In genomic region chr14:74240794-74241610, GRCh38 we compare ENCODE assay signal across 11 cellular contexts. TPM values are rescaled to one million over a fixed set of nuclear protein-coding genes. Genes with fewer than 3 reads are reported as not detected.
DNase-seq lines count a peak whose midpoint lies in the region; ATAC-seq and TF ChIP-seq lines count a peak whose summit lies in the region.
"Had no signal": no experiment of that assay in that cellular context is flagged by ENCODE, and none has a peak within 500 bp of the region (broad histone marks: within the 10 kb centered on the region; RNA-seq: fewer than 3 reads in every experiment).

No MANE protein-coding gene starts in this region.

- DNase-seq in activated naive CD4-positive, alpha-beta T cell treated with anti-CD3 and anti-CD28 coated beads, Interleukin-2, amount 10 ng/mL, durations not matched to agents 7 days and 5 days: no peak
- DNase-seq in activated naive CD4-positive, alpha-beta T cell (lab: John Stamatoyannopoulos, UW): no peak
- DNase-seq in mammary epithelial cell: no peak
- DNase-seq in memory B cell (ENCODE audit: low spot score in 2 of 2): peak in 1 of 2 donors; percentile 44
- DNase-seq in upper lobe of right lung: no peak
- no peak for DNase-seq in SW480 (ENCODE audit: low spot score)
- no peak for DNase-seq in NCI-H774 (lab: John Stamatoyannopoulos, UW)
- DNase-seq: GOT3, NCI-H2171 had no signal

- 10% methylated on average over 41 of the region's 77 CpGs for WGBS in mammary epithelial cell (ENCODE audit: low coverage, missing lambda C conversion rate)

- H3K27me3 ChIP-seq in mammary epithelial cell (ENCODE audit: insufficient read depth, low read length) (peaks cover 63% of the 10 kb centered on the region), upper lobe of right lung (peaks cover 83% of the 10 kb centered on the region)

- H3K4me3 ChIP-seq in mammary epithelial cell (replicated peaks in 1 of 3; ENCODE audit: insufficient read depth in 1 of 3, low read depth in 2 of 3, low read length in 3 of 3): peak overlapping the region in 1 of 3 experiments; percentile 15
- peak overlapping the region; percentile 29 for H3K4me3 ChIP-seq in upper lobe of right lung

- dilution Hi-C loops in mammary epithelial cell (cut with HindIII; ENCODE audit: low sequenced_read_pairs): no loop called here

- peak; percentile 37 for ATAC-seq in memory B cell (ENCODE audit: low read depth)
- ATAC-seq in upper lobe of right lung: peak; percentile 12
- ATAC-seq in HG03521 (IDR thresholded peaks at IDR 0.05; ENCODE audit: unreplicated experiment): no peak

- H3K9me3 Mint-ChIP-seq in activated naive CD4-positive, alpha-beta T cell treated with anti-CD3 and anti-CD28 coated beads, Interleukin-2, amount 10 ng/mL, durations not matched to agents 7 days and 5 days: no peaks in the 10 kb centered on the region
- no peaks in the 10 kb centered on the region for H3K9me3 Mint-ChIP-seq in memory B cell

- H3K79me2 ChIP-seq in mammary epithelial cell (ENCODE audit: insufficient read depth, low read length): no peaks in the 10 kb centered on the region

- peak overlapping the region; percentile 23 for H3K4me3 Mint-ChIP-seq in activated naive CD4-positive, alpha-beta T cell treated with anti-CD3 and anti-CD28 coated beads, Interleukin-2, amount 10 ng/mL, durations not matched to agents 7 days and 5 days
- peak overlapping the region; percentile 60 for H3K4me3 Mint-ChIP-seq in memory B cell

- H3K27ac Mint-ChIP-seq in activated naive CD4-positive, alpha-beta T cell treated with anti-CD3 and anti-CD28 coated beads, Interleukin-2, amount 10 ng/mL, durations not matched to agents 7 days and 5 days: no peak overlapping the region
- H3K27ac Mint-ChIP-seq in memory B cell: no peak overlapping the region

- H3K9me3 ChIP-seq in mammary epithelial cell (replicated peaks; ENCODE audit: insufficient read depth, low read length) (no peaks in the 10 kb centered on the region), upper lobe of right lung (no peaks in the 10 kb centered on the region)

- TF ChIP-seq CTCF in mammary epithelial cell (conservative IDR thresholded peaks at IDR 0.05 in 1 of 2, IDR thresholded peaks at IDR 0.05 in 1 of 2; ENCODE audit: extremely low read depth in 1 of 2, insufficient read depth in 1 of 2, low read depth in 1 of 2, low read length in 2 of 2) (no peak), upper lobe of right lung (IDR thresholded peaks at IDR 0.05) (no peak)

- no peaks in the 10 kb centered on the region for H4K20me1 ChIP-seq in mammary epithelial cell (ENCODE audit: insufficient read depth, low read length)

- peak overlapping the region; percentile 30 for H2AFZ ChIP-seq in mammary epithelial cell (ENCODE audit: low read depth, low read length)

- H3K4me1 ChIP-seq in mammary epithelial cell (ENCODE audit: insufficient read depth, low read length) (peaks cover 5% of the 10 kb centered on the region), upper lobe of right lung (peaks cover 23% of the 10 kb centered on the region)

- intact Hi-C loops in mammary epithelial cell (cut with micrococcal nuclease) (no loop called here), upper lobe of right lung (cut with DNase I) (no loop called here)

- peaks cover 100% of the 10 kb centered on the region for H3K27me3 Mint-ChIP-seq in activated naive CD4-positive, alpha-beta T cell treated with anti-CD3 and anti-CD28 coated beads, Interleukin-2, amount 10 ng/mL, durations not matched to agents 7 days and 5 days
- peaks cover 46% of the 10 kb centered on the region for H3K27me3 Mint-ChIP-seq in memory B cell

- BruUV-seq in mammary epithelial cell (replicated peaks; lab: Mats Ljungman, UMichigan): no TSS peak

- H3K27ac ChIP-seq in mammary epithelial cell (ENCODE audit: insufficient read depth, low read depth, low read length) (no peak overlapping the region), upper lobe of right lung (no peak overlapping the region)
- H3K27ac ChIP-seq: C4-2B had no signal

- peak overlapping the region; percentile 61 for H3K4me2 ChIP-seq in mammary epithelial cell (ENCODE audit: insufficient read depth, low read depth, low read length)

- no peaks in the 10 kb centered on the region for H3K36me3 Mint-ChIP-seq in activated naive CD4-positive, alpha-beta T cell treated with anti-CD3 and anti-CD28 coated beads, Interleukin-2, amount 10 ng/mL, durations not matched to agents 7 days and 5 days
- no peaks in the 10 kb centered on the region for H3K36me3 Mint-ChIP-seq in memory B cell

- in situ Hi-C loops in mammary epithelial cell (cut with MboI; ENCODE audit: low sequenced_read_pairs in 2 of 2): no loop called here

- H3K36me3 ChIP-seq in mammary epithelial cell (ENCODE audit: insufficient read depth, low read length): no peaks in the 10 kb centered on the region
- H3K36me3 ChIP-seq in upper lobe of right lung: no peaks in the 10 kb centered on the region

- no peak overlapping the region for H3K9ac ChIP-seq in mammary epithelial cell (ENCODE audit: insufficient read depth, low read length)

- H3K4me1 Mint-ChIP-seq in activated naive CD4-positive, alpha-beta T cell treated with anti-CD3 and anti-CD28 coated beads, Interleukin-2, amount 10 ng/mL, durations not matched to agents 7 days and 5 days: peaks cover 10% of the 10 kb centered on the region
- peaks cover 7% of the 10 kb centered on the region for H3K4me1 Mint-ChIP-seq in memory B cell

- CTCF ChIA-PET in activated naive CD4-positive, alpha-beta T cell treated with anti-CD3 and anti-CD28 coated beads, Interleukin-2, amount 10 ng/mL, durations not matched to agents 7 days and 5 days (lab: Charles Lee): interaction anchor here (1.2 to 2.2 kb wide), 2 partner anchors 11 to 13 kb away, joined by 3 to 6 read pairs; no protein-coding TSS in a partner anchor
- CTCF ChIA-PET in mammary epithelial cell (lab: Charles Lee; ENCODE audit: low non-redundant PET): no interaction called here

RNA-seq across cellular contexts. Expression of gene VSX2, which starts 1.8 kb away (rescaled TPM):
- total RNA-seq in mammary epithelial cell (not detected), upper lobe of right lung (not detected)
- polyA plus RNA-seq in mammary epithelial cell: not detected
- not detected for polyA minus RNA-seq in mammary epithelial cell
